ENCODE assay signal across 1 cellular context in the genomic region with DNA sequence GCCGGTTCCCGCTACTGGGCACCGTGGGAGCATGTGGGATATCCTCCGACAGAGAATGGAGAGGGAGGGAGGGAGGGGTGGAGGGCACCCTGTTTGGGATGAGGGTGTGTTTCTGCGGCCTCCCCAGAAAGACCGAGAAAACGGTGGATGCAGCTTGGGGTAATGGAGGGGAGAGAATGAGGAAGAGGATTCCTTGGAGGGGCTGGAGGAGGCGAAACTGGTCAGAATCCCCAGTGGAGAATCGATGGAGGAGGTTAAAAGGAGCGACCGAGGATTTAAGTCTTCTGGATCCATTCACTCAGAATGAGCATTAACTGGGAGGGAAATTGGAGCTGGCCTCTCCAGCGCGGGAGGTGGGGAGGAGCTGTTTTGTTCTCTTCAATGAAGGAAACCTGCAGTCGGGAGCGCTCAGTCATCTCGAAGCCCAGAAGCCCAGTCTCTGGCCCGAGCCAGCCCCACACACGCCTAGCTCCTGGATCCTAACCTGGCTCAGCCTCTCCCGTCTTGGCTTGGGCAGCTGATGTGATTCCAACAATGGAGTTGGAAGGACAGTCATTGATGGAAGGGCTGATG.
TF ChIP-seq lines count a peak whose summit lies in the region.

No MANE protein-coding gene starts in this region.

TF ChIP-seq in GM12878, 131 proteins besides CTCF, POLR2A, EP300 and RAD21:
- TF ChIP-seq IKZF2 (IDR thresholded peaks at IDR 0.05) = 0 out of 4 replicates have a peak, but pooled peaks of 1 of the 2 experiments have one; percentile 4
- no peak for TF ChIP-seq POU2F2 (IDR thresholded peaks at IDR 0.05; ENCODE audit: borderline replicate concordance, low read depth, low read length)
